Comparison of ENCODE assay signal across 27 cellular contexts in genomic region chr15:81171286-81171685, GRCh38. TPM values are rescaled to one million over a fixed set of nuclear protein-coding genes. Genes with fewer than 3 reads are reported as not detected.
"Had no signal": no experiment of that assay in that cellular context is flagged by ENCODE, and none has a peak within 500 bp of the region (broad histone marks: within the 10 kb centered on the region; RNA-seq: fewer than 3 reads in every experiment).

No MANE protein-coding gene starts in this region.

- ATAC-seq: esophagus mucosa; mucosa of descending colon; natural killer cell treated with Interleukin-12 subunit alpha and Interleukin-12 subunit beta and Interleukin-15 and Interleukin-18, amount 100 ng/mL, for 72 hours; stimulated activated effector memory CD8-positive, alpha-beta T cell treated with anti-CD3 and anti-CD28 coated beads, Interleukin-12 subunit alpha, Interleukin-12 subunit beta, amount 100 ng/mL, for 72 hours had no signal

- H3K9me3 ChIP-seq: colonic mucosa, mucosa of descending colon, neutrophil, prostate gland, right atrium auricular region, stomach, testis, tibial artery had no signal

- H3K4me1 ChIP-seq: prostate gland had no signal

- H3K27ac ChIP-seq: colonic mucosa, epithelial cell of prostate, neutrophil, prostate gland, stomach, tibial artery had no signal

- H3K4me3 ChIP-seq: colonic mucosa, mucosa of descending colon, prostate gland, right atrium auricular region, stomach, testis, tibial artery had no signal

- H3K27me3 ChIP-seq: colonic mucosa, right atrium auricular region, testis, tibial artery had no signal

- DNase-seq: colonic mucosa; effector CD8-positive, alpha-beta T cell; endodermal cell; foreskin melanocyte; mesenchymal stem cell; mucosa of descending colon; naive B cell; stimulated activated CD4-positive, alpha-beta T cell treated with anti-CD3 and anti-CD28 coated beads, Interleukin-2, amount 100 ng/mL, for 24 hours; stimulated activated CD4-positive, alpha-beta T cell treated with anti-CD3 and anti-CD28 coated beads, Interleukin-4, amount 100 ng/mL, for 24 hours; stimulated activated naive CD4-positive, alpha-beta T cell treated with Interleukin-2 at 50 U/mL for 16 hours; stomach; testis; tibial artery had no signal

- H3K36me3 ChIP-seq: colonic mucosa, neutrophil, prostate gland, right atrium auricular region, stomach, tibial artery had no signal

RNA-seq across cellular contexts. Expression of gene IL16, which starts 25.4 kb away (rescaled TPM):
- polyA plus RNA-seq: keratinocyte had no signal

RNA-seq across cellular contexts. Expression of gene CFAP161, which starts 37.2 kb away (rescaled TPM):
- total RNA-seq: chondrocyte; endodermal cell; mesothelial cell of epicardium; natural killer cell treated with Interleukin-12 subunit alpha and Interleukin-12 subunit beta and Interleukin-15 and Interleukin-18, amount 100 ng/mL, for 72 hours; neural crest cell; sciatic nerve had no signal
- polyA plus RNA-seq: fibroblast of lung, keratinocyte, urinary bladder had no signal
